9 cellular contexts compared by ENCODE assay signal in the genomic region with DNA sequence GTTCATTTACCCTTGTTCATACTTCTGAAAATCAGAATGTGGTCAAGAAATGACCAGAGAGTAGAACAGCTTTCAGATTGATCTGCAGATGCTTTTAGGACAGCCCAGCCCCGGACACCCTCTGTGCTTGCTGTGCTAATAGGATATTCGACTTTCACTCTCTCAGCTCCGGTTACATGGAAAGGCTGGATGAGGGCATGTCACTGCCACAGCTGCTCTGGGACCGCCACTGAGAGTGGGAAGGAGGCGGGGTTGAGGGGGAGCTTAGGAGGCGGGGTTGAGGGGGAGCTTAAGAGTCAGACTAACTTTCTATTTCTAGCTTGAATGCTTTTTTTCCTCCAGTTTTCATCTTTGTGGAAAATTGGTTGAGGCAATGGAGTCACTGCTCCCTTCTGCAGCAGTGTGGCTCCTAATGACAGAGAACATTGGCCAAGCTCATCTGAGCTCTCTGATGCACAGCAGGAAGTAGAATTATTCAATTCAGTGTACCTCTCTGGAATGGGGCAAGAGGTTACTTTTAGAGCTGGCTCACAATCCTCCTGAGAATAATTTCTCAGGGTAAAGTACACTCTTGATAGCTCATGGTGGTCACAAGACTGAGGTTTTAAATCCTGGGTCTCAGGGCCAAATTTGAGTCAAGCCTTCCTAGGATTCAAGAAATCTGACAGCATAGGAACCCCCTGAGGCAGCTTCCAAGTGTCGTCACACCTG.
DNase-seq lines count a peak whose midpoint lies in the region; ATAC-seq, FAIRE-seq and TF ChIP-seq lines count a peak whose summit lies in the region.
"Had no signal": no experiment of that assay in that cellular context is flagged by ENCODE, and none has a peak within 500 bp of the region (broad histone marks: within the 10 kb centered on the region; RNA-seq: fewer than 3 reads in every experiment).

No MANE protein-coding gene starts in this region.

- no peaks in the 10 kb centered on the region for H3K9me3 Mint-ChIP-seq in Caco-2 (ENCODE audit: unreplicated experiment)

- 28 to 34% methylated on average over 7 of the region's 7 CpGs for WGBS in pancreas, 2 donors

- BruUV-seq in Caco-2 (replicated peaks; lab: Mats Ljungman, UMichigan): no TSS peak

- no peaks in the 10 kb centered on the region for H3K27me3 ChIP-seq in Caco-2 (replicated peaks; ENCODE audit: control insufficient read depth, insufficient read depth, low read length)
- H3K27me3 ChIP-seq in pancreas: no peaks in the 10 kb centered on the region

- H3K36me3 Mint-ChIP-seq in Caco-2 (ENCODE audit: insufficient read depth, unreplicated experiment): peaks cover 80% of the 10 kb centered on the region

- no peaks in the 10 kb centered on the region for H3K9me3 ChIP-seq in Caco-2
- no peaks in the 10 kb centered on the region for H3K9me3 ChIP-seq in pancreas

- FAIRE-seq in pancreas (lab: Jason Lieb, UNC): no peak
- FAIRE-seq: GM12878 had no signal

- TF ChIP-seq CTCF in Caco-2 (IDR thresholded peaks at IDR 0.05; ENCODE audit: insufficient read depth in 1 of 2, low read depth in 1 of 2, low read length in 1 of 2, severe bottlenecking in 1 of 2, unreplicated experiment in 1 of 2): no peak
- no peak for TF ChIP-seq CTCF in foreskin fibroblast (IDR thresholded peaks at IDR 0.05; ENCODE audit: low read depth, low read length)
- TF ChIP-seq CTCF in pancreas (IDR thresholded peaks at IDR 0.05): no peak

- POLR2A ChIA-PET in Caco-2 (lab: Charles Lee): no interaction called here

- DNase-seq in Caco-2 (no peak), NCI-H82 treated with DMSO at 0.1 percent for 48 hours (lab: John Stamatoyannopoulos, UW; ENCODE audit: unreplicated experiment) (peak; percentile 90), foreskin fibroblast (peak; percentile 72 to 83), pancreas (peak in 5 of 6 donors; percentile 36 to 60 (median 42)), islet precursor cell (no peak)

- peaks cover 31% of the 10 kb centered on the region for H3K4me1 ChIP-seq in Caco-2
- H3K4me1 ChIP-seq in pancreas: peaks cover 0 to 8% (median 5%) of the 10 kb centered on the region in 3 donors

- no peaks in the 10 kb centered on the region for H3K36me3 ChIP-seq in Caco-2 (ENCODE audit: control insufficient read depth, insufficient read depth, low read length)
- no peaks in the 10 kb centered on the region for H3K36me3 ChIP-seq in pancreas

- H3K27ac Mint-ChIP-seq in Caco-2 (ENCODE audit: unreplicated experiment): peak overlapping the region; percentile 24

- ATAC-seq in pancreas (peak; percentile 85 to 93 (median 88)), GM19035 (IDR thresholded peaks at IDR 0.05; ENCODE audit: unreplicated experiment) (no peak), HG02763 (IDR thresholded peaks at IDR 0.05; ENCODE audit: unreplicated experiment) (no peak), GM21717 (IDR thresholded peaks at IDR 0.05; ENCODE audit: unreplicated experiment) (no peak)
- ATAC-seq: GM12878 had no signal

- intact Hi-C loops in Caco-2 (cut with micrococcal nuclease; ENCODE audit: unreplicated experiment) (loop anchor here (5.0 kb wide), 1 partner anchor 32 kb away; no protein-coding TSS in a partner anchor), pancreas (cut with DNase I) (no loop called here)

- CTCF ChIA-PET in Caco-2 (lab: Charles Lee): interaction anchor here (0.5 to 1.5 kb wide), 3 partner anchors 19 to 122 kb away, joined by 3 to 7 read pairs (median 4); no protein-coding TSS in a partner anchor

- H3K4me1 Mint-ChIP-seq in Caco-2 (ENCODE audit: low read depth, unreplicated experiment): peaks cover 34% of the 10 kb centered on the region

- H3K4me3 ChIP-seq in Caco-2 (ENCODE audit: low read depth, low read length): no peak overlapping the region
- peak overlapping the region; percentile 16 to 40 for H3K4me3 ChIP-seq in foreskin fibroblast (ENCODE audit: low read depth in 1 of 2, low read length in 2 of 2)
- no peak overlapping the region for H3K4me3 ChIP-seq in pancreas
- H3K4me3 ChIP-seq: GM12878 had no signal

- H3K4me3 Mint-ChIP-seq in Caco-2 (ENCODE audit: unreplicated experiment): no peak overlapping the region

- H3K27me3 Mint-ChIP-seq in Caco-2 (ENCODE audit: insufficient read depth, unreplicated experiment): no peaks in the 10 kb centered on the region

- H3K27ac ChIP-seq in pancreas: peak overlapping the region in 2 of 4 donors; percentile 46 to 48

Comparison
In these comparisons a context has a peak if more than half of its experiments do, and no peak if none do; other contexts are left out.
1. DNase-seq: peak in NCI-H82 treated with DMSO at 0.1 percent for 48 hours (single experiment), foreskin fibroblast (2 of 2) and pancreas (5 of 6); none in Caco-2 (0 of 2) and islet precursor cell (single experiment).
2. H3K4me3 ChIP-seq: peak in foreskin fibroblast (2 of 2); none in Caco-2 (single experiment) and pancreas (0 of 4).
3. ATAC-seq: peak in pancreas (4 of 4); none in GM19035 (single experiment), HG02763 (single experiment) and GM21717 (single experiment).